Comparison of ENCODE assay signal across 23 cellular contexts in genomic region chr3:27657871-27658270, GRCh38.
"Had no signal": no experiment of that assay in that cellular context is flagged by ENCODE, and none has a peak within 500 bp of the region (broad histone marks: within the 10 kb centered on the region; RNA-seq: fewer than 3 reads in every experiment).

No MANE protein-coding gene starts in this region.

- H3K4me2 ChIP-seq: hepatocyte had no signal

- ATAC-seq: activated CD4-positive, alpha-beta T cell treated with anti-CD3 and anti-CD28 coated beads for 36 hours; activated T-helper 17 cell treated with anti-CD3 and anti-CD28 coated beads, Interleukin-2, amount 50 U/mL, for 72 hours; left ventricle myocardium superior; natural killer cell; psoas muscle had no signal

- H3K4me3 ChIP-seq: adrenal gland, cardiac muscle cell, hepatocyte, ovary, psoas muscle, right atrium auricular region, thoracic aorta, upper lobe of left lung had no signal

- H3K9me3 ChIP-seq: adrenal gland, ovary, psoas muscle, right atrium auricular region, thoracic aorta, upper lobe of left lung had no signal

- H3K27ac ChIP-seq: adrenal gland, cardiac muscle cell, hepatocyte, ovary, psoas muscle, right atrium auricular region, thoracic aorta, upper lobe of left lung had no signal

- H3K27me3 ChIP-seq: adrenal gland, cardiac muscle cell, hepatocyte, ovary, right atrium auricular region, upper lobe of left lung had no signal

- H2AFZ ChIP-seq: hepatocyte had no signal

- H3K4me1 ChIP-seq: adrenal gland, psoas muscle, right atrium auricular region, upper lobe of left lung had no signal

- DNase-seq: activated B cell treated with CpG ODN at 0.5 μM for 24 hours; activated CD4-positive, alpha-beta T cell treated with anti-CD3 and anti-CD28 coated beads for 36 hours; activated CD4-positive, alpha-beta T cell treated with anti-CD3 and anti-CD28 coated beads, Interleukin-2, amount 50 U/mL, for 4 hours; activated CD8-positive, alpha-beta memory T cell treated with anti-CD3 and anti-CD28 coated beads for 24 hours; activated CD8-positive, alpha-beta memory T cell treated with anti-CD3 and anti-CD28 coated beads, Interleukin-2, amount 50 U/mL, for 4 hours; activated T-cell treated with anti-CD3 and anti-CD28 coated beads, Interleukin-2, amount 50 U/mL, for 24 hours; adrenal gland; cortex of kidney; endodermal cell; foreskin melanocyte; left ventricle myocardium superior; midbrain; natural killer cell; ovary; psoas muscle; stimulated activated CD4-positive, alpha-beta T cell treated with anti-CD3 and anti-CD28 coated beads, Interleukin-4, amount 100 ng/mL, for 24 hours; stimulated activated naive CD4-positive, alpha-beta T cell treated with Interleukin-2 at 50 U/mL for 16 hours; upper lobe of left lung had no signal

- H3K79me2 ChIP-seq: hepatocyte had no signal

- H3K36me3 ChIP-seq: adrenal gland, cardiac muscle cell, ovary, right atrium auricular region, thoracic aorta, upper lobe of left lung had no signal
